ENCODE assay signal across 8 cellular contexts in the genomic region with DNA sequence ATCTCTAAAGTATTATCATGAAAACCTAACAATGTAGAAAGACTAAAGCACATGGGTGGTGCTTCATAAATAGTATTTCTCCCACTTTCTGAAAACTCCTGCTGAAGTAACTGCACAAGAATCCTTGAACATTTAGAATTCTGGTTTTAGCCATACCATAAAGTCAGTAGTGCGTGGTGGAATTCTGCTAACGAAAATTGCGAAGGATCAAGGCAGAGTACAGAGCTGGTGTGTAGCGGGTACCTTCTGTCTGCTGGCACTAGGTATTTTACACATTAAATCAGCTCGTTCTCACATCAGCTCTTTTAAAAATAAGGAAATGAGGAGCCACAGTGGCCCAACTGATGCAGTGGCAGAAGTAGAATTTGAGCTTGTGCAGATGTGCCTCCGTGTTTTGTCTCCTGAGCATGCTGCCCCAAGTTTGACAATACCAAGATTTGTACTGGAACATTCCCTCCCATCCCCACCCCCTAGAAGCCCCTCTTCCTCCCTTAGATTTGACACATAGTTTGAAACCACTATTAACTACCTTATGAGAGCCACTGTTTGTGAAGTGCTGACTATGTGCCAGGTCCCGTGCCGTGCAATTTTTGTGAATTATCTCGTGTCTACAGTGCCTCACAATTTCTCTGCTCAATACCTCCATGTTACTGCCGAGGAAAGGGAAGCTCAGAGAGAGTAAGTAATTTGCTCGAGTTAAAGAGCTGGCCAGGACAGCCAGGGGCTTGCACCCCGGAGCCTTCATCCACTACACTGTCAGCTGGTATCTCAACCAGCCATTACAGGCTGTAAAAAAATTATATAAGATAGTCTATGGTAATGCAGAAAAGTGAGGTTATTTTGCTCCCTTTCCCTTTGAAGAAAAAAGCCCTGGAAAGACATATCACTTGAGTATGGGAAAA.
A peak's percentile ranks its signal among the peaks of the same experiment; 100 is the strongest.
DNase-seq lines count a peak whose midpoint lies in the region; ATAC-seq and TF ChIP-seq lines count a peak whose summit lies in the region.

No MANE protein-coding gene starts in this region.

- H3K27ac ChIP-seq in Panc1 (ENCODE audit: low read length) (peak overlapping the region; percentile 85), hepatocyte (peak overlapping the region; percentile 86), vagina (peak overlapping the region; percentile 79)

- intact Hi-C loops in Right ventricle myocardium superior (cut with DNase I): no loop called here
- intact Hi-C loops in Right ventricle myocardium inferior (cut with DNase I): no loop called here
- intact Hi-C loops in Panc1 (cut with micrococcal nuclease; ENCODE audit: unreplicated experiment): no loop called here
- intact Hi-C loops in vagina (cut with DNase I): loop anchor here (10.0 kb wide), 1 partner anchor 49 kb away; no protein-coding TSS in a partner anchor

- no peaks in the 10 kb centered on the region for H3K36me3 ChIP-seq in Panc1 (ENCODE audit: control insufficient read depth, insufficient read depth, low read length)
- no peaks in the 10 kb centered on the region for H3K36me3 ChIP-seq in hepatocyte (replicated peaks; ENCODE audit: insufficient read depth, low read depth)
- no peaks in the 10 kb centered on the region for H3K36me3 ChIP-seq in vagina

- TF ChIP-seq POLR2A in vagina (IDR thresholded peaks at IDR 0.05): no peak

- H3K9me3 ChIP-seq in Panc1 (ENCODE audit: control insufficient read depth, insufficient read depth, low read depth, low read length) (no peaks in the 10 kb centered on the region), hepatocyte (ENCODE audit: low read depth) (no peaks in the 10 kb centered on the region), vagina (no peaks in the 10 kb centered on the region)

- in situ Hi-C loops in Panc1 (cut with HindIII; ENCODE audit: low pct_unique_long_range_greater_than_20kb, low sequenced_read_pairs): no loop called here

- DNase-seq in Right ventricle myocardium superior: no peak
- no peak for DNase-seq in Right ventricle myocardium inferior (ENCODE audit: missing footprints)
- no peak for DNase-seq in Panc1 (ENCODE audit: low read depth, low spot score)
- DNase-seq in hepatocyte (ENCODE audit: low spot score): no peak
- DNase-seq in vagina (ENCODE audit: extremely low spot score in 2 of 2): peak in 1 of 2 donors; percentile 76
- DNase-seq in NCI-H524 treated with DMSO at 0.1 percent for 48 hours (lab: John Stamatoyannopoulos, UW): no peak
- DNase-seq in NCI-H526 treated with DMSO at 0.1 percent for 48 hours (lab: John Stamatoyannopoulos, UW): no peak

- CTCF ChIA-PET in Panc1 (lab: Charles Lee): no interaction called here

- H3K4me2 ChIP-seq in hepatocyte: peak overlapping the region; percentile 65

- H3K9me2 ChIP-seq in hepatocyte (replicated peaks; ENCODE audit: insufficient read depth): no peaks in the 10 kb centered on the region

- H3K4me1 ChIP-seq in Panc1 (ENCODE audit: control insufficient read depth, insufficient read depth, low read length) (peaks cover 78% of the 10 kb centered on the region), hepatocyte (ENCODE audit: insufficient read depth) (peaks cover 26% of the 10 kb centered on the region), vagina (peaks cover 55% of the 10 kb centered on the region)

- no peak overlapping the region for H2AFZ ChIP-seq in hepatocyte

- H3K4me3 ChIP-seq in Panc1 (ENCODE audit: low read depth in 2 of 2, low read length in 2 of 2): peak overlapping the region; percentile 11 to 12; a peak in 2 of 4 replicates
- no peak overlapping the region for H3K4me3 ChIP-seq in hepatocyte
- H3K4me3 ChIP-seq in vagina: no peak overlapping the region

- TF ChIP-seq CTCF in Panc1 (IDR thresholded peaks at IDR 0.05) (no peak), hepatocyte (IDR thresholded peaks at IDR 0.05; ENCODE audit: poor library complexity) (no peak), vagina (IDR thresholded peaks at IDR 0.05) (no peak)

- POLR2A ChIA-PET in Panc1 (lab: Charles Lee): interaction anchor here (0.5 to 0.8 kb wide), 4 partner anchors 29 to 49 kb away, joined by 3 to 5 read pairs (median 4); no protein-coding TSS in a partner anchor

- no peaks in the 10 kb centered on the region for H4K20me1 ChIP-seq in hepatocyte (ENCODE audit: insufficient read depth, poor library complexity, severe bottlenecking)

- BruUV-seq in Panc1 (replicated peaks; lab: Mats Ljungman, UMichigan): no TSS peak

- ATAC-seq in Right ventricle myocardium superior (ENCODE audit: poor library complexity) (peak; percentile 7), Right ventricle myocardium inferior (no peak), Panc1 (peak; percentile 23), GM18861 (IDR thresholded peaks at IDR 0.05; ENCODE audit: unreplicated experiment) (no peak)

- 77% methylated on average over 12 of the region's 12 CpGs for WGBS in hepatocyte (ENCODE audit: low lambda C conversion rate, missing lambda C conversion rate)

- H3K79me2 ChIP-seq in hepatocyte: peaks cover 55% of the 10 kb centered on the region

- H3K27me3 ChIP-seq in Panc1 (ENCODE audit: control insufficient read depth, insufficient read depth, low read length) (no peaks in the 10 kb centered on the region), hepatocyte (no peaks in the 10 kb centered on the region), vagina (no peaks in the 10 kb centered on the region)

Comparison
In these comparisons a context has a peak if more than half of its experiments do, and no peak if none do; other contexts are left out.
1. ATAC-seq: peak in Right ventricle myocardium superior (single experiment) and Panc1 (single experiment); none in Right ventricle myocardium inferior (single experiment) and GM18861 (single experiment).
2. H3K4me3 ChIP-seq: peak in Panc1 (2 of 2); none in hepatocyte (single experiment) and vagina (0 of 2).
3. Peak in every context shown above with its lines, with median percentiles within 50 percentile points of each other: H3K27ac ChIP-seq.